15 cellular contexts compared by ENCODE assay signal in genomic region chrX:115324194-115324593, GRCh38. TPM values are rescaled to one million over a fixed set of nuclear protein-coding genes. Genes with fewer than 3 reads are reported as not detected.
A peak's percentile ranks its signal among the peaks of the same experiment; 100 is the strongest.
DNase-seq lines count a peak whose midpoint lies in the region; TF ChIP-seq lines count a peak whose summit lies in the region.
"Had no signal": no experiment of that assay in that cellular context is flagged by ENCODE, and none has a peak within 500 bp of the region (broad histone marks: within the 10 kb centered on the region; RNA-seq: fewer than 3 reads in every experiment).

No MANE protein-coding gene starts in this region.

- H3K4me1 ChIP-seq in left ventricle myocardium inferior: no peaks in the 10 kb centered on the region
- H3K4me1 ChIP-seq: A549 had no signal

- in situ Hi-C loops in astrocyte of the cerebellum (cut with HindIII; ENCODE audit: low sequenced_read_pairs): no loop called here

- intact Hi-C loops in left ventricle myocardium inferior (cut with micrococcal nuclease): no loop called here

- DNase-seq in NCI-H2227 (lab: John Stamatoyannopoulos, UW; ENCODE audit: unreplicated experiment) (peak; percentile 12), NCI-H2227 treated with DMSO at 0.1 percent for 48 hours (lab: John Stamatoyannopoulos, UW) (no peak), astrocyte of the cerebellum (ENCODE audit: low read depth) (peak; percentile 9), left ventricle myocardium inferior (peak; percentile 22), stromal cell of bone marrow (ENCODE audit: low read depth) (peak; percentile 21), NCI-H748 treated with DMSO at 0.1 percent for 48 hours (lab: John Stamatoyannopoulos, UW) (no peak), NCI-H146 treated with DMSO at 0.1 percent for 48 hours (lab: John Stamatoyannopoulos, UW; ENCODE audit: unreplicated experiment) (no peak), NCI-H1092 treated with DMSO at 0.1 percent for 48 hours (lab: John Stamatoyannopoulos, UW) (no peak)
- DNase-seq: activated CD4-positive, alpha-beta T cell treated with anti-CD3 and anti-CD28 coated beads, Interleukin-2, amount 50 U/mL, for 4 hours; NCI-H1092; NCI-H526; occipital lobe had no signal

- TF ChIP-seq CTCF in astrocyte of the cerebellum (IDR thresholded peaks at IDR 0.05; ENCODE audit: low read depth, low read length, missing control alignments) (no peak), left ventricle myocardium inferior (IDR thresholded peaks at IDR 0.05; ENCODE audit: borderline replicate concordance) (no peak)

- H3K27me3 ChIP-seq in left ventricle myocardium inferior (ENCODE audit: low read depth): no peaks in the 10 kb centered on the region
- H3K27me3 ChIP-seq: tibial artery had no signal

- H3K4me3 ChIP-seq in astrocyte of the cerebellum (ENCODE audit: low read depth, low read length): no peak overlapping the region
- no peak overlapping the region for H3K4me3 ChIP-seq in left ventricle myocardium inferior
- H3K4me3 ChIP-seq: A549, tibial artery had no signal

- H3K27ac ChIP-seq in left ventricle myocardium inferior (replicated peaks): no peak overlapping the region
- H3K27ac ChIP-seq: A549, tibial artery had no signal

- no peaks in the 10 kb centered on the region for H3K36me3 ChIP-seq in left ventricle myocardium inferior
- H3K36me3 ChIP-seq: tibial artery had no signal

- no peaks in the 10 kb centered on the region for H3K9me3 ChIP-seq in left ventricle myocardium inferior (replicated peaks)
- H3K9me3 ChIP-seq: A549, tibial artery had no signal

RNA-seq across cellular contexts. Expression of gene LUZP4, which starts 34.7 kb away (rescaled TPM):
- not detected for total RNA-seq in left ventricle myocardium inferior
- total RNA-seq: epithelial cell of proximal tubule, occipital lobe had no signal

Comparison
In these comparisons a context has a peak if more than half of its experiments do, and no peak if none do; other contexts are left out.
1. DNase-seq: peak in NCI-H2227 (single experiment), astrocyte of the cerebellum (single experiment), left ventricle myocardium inferior (single experiment) and stromal cell of bone marrow (single experiment); none in NCI-H2227 treated with DMSO at 0.1 percent for 48 hours (single experiment), NCI-H748 treated with DMSO at 0.1 percent for 48 hours (single experiment), NCI-H146 treated with DMSO at 0.1 percent for 48 hours (single experiment) and NCI-H1092 treated with DMSO at 0.1 percent for 48 hours (single experiment).